Comparison of ENCODE assay signal across 15 cellular contexts in genomic region chr6:158514176-158514575, GRCh38.
"Had no signal": no experiment of that assay in that cellular context is flagged by ENCODE, and none has a peak within 500 bp of the region (broad histone marks: within the 10 kb centered on the region; RNA-seq: fewer than 3 reads in every experiment).

No MANE protein-coding gene starts in this region.

- H3K9me3 Mint-ChIP-seq: brain; central memory CD8-positive, alpha-beta T cell; neural progenitor cell had no signal

- H3K27ac ChIP-seq: hepatocyte, neural progenitor cell, pancreas, skin epidermis had no signal

- ATAC-seq: activated CD4-positive, CD25-positive, alpha-beta regulatory T cell treated with anti-CD3 and anti-CD28 coated beads, Interleukin-2, amount 50 U/mL, for 24 hours; pancreas had no signal

- H3K27me3 Mint-ChIP-seq: brain had no signal

- H2AFZ ChIP-seq: hepatocyte, neural progenitor cell had no signal

- DNase-seq: activated CD4-positive, alpha-beta T cell treated with anti-CD3 and anti-CD28 coated beads, Interleukin-2, amount 50 U/mL, for 48 hours; activated naive CD4-positive, alpha-beta T cell; amygdala; cortex of kidney; effector memory CD4-positive, alpha-beta T cell; kidney glomerular epithelial cell; mesendoderm; pancreas; trophoblast cell had no signal

- H3K4me3 Mint-ChIP-seq: brain; central memory CD8-positive, alpha-beta T cell; neural progenitor cell had no signal

- H3K79me2 ChIP-seq: hepatocyte had no signal

- H3K9ac ChIP-seq: neural progenitor cell had no signal

- H3K27ac Mint-ChIP-seq: neural progenitor cell had no signal

- H3K9me3 ChIP-seq: pancreas had no signal

- H3K4me2 ChIP-seq: hepatocyte, neural progenitor cell had no signal

- H3K4me3 ChIP-seq: hepatocyte, neural progenitor cell, pancreas, skin epidermis had no signal

- H3K36me3 ChIP-seq: neural progenitor cell, pancreas had no signal

- H3K27me3 ChIP-seq: hepatocyte, neural progenitor cell, pancreas had no signal
